ENCODE assay signal across 15 cellular contexts in the genomic region with DNA sequence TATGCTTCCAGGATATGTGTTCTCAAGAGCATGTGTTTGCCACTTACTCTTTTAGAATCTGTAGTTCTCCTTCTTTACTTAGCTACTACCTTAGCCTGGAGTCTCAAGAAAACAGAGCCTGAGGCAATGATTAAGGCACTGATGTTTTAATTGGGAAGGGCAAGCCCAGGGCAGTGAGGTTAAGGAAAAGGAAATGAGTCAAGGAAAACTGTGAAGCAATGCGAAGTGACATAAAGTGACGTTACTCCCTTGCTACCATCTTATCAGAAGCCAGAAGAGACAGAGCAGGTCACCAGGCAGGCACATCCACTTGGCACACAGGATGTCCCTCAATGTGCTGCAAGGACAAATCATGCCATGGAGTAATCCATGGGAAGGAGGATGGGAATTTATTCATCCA.
"Had no signal": no experiment of that assay in that cellular context is flagged by ENCODE, and none has a peak within 500 bp of the region (broad histone marks: within the 10 kb centered on the region; RNA-seq: fewer than 3 reads in every experiment).

No MANE protein-coding gene starts in this region.

- ATAC-seq: gastrocnemius medialis; heart left ventricle; stimulated activated naive B cell treated with anti-CD40 and anti-IgM and Interleukin-4, amounts not matched to agents 10 μg/mL and 1 μg/mL and 100 μg/mL, for 72 hours; upper lobe of right lung had no signal

- H3K4me3 ChIP-seq: gastrocnemius medialis, heart left ventricle, left ventricle myocardium inferior, sigmoid colon, upper lobe of right lung had no signal

- H3K4me1 ChIP-seq: gastrocnemius medialis, heart left ventricle, left ventricle myocardium inferior, sigmoid colon, upper lobe of right lung had no signal

- H3K9me3 Mint-ChIP-seq: activated T-helper 1 cell treated with anti-CD3 and anti-CD28 coated beads, Interleukin-12 subunit alpha, Interleukin-12 subunit beta, Interleukin-2, Interleukin-4 antibody, amounts not matched to agents 30 ng/mL and 10 ng/mL and 1 ng/mL, durations not matched to agents 14 hours and 24 hours and 36 hours had no signal

- H3K27me3 ChIP-seq: gastrocnemius medialis, sigmoid colon had no signal

- H3K27ac Mint-ChIP-seq: activated CD4-positive, alpha-beta memory T cell treated with anti-CD3 and anti-CD28 coated beads for 36 hours; activated naive CD8-positive, alpha-beta T cell treated with anti-CD3 and anti-CD28 coated beads for 36 hours; activated T-helper 1 cell treated with anti-CD3 and anti-CD28 coated beads, Interleukin-12 subunit alpha, Interleukin-12 subunit beta, Interleukin-2, Interleukin-4 antibody, amounts not matched to agents 30 ng/mL and 10 ng/mL and 1 ng/mL, durations not matched to agents 14 hours and 24 hours and 36 hours; stimulated activated naive B cell treated with anti-CD40 and anti-IgM and Interleukin-4, amounts not matched to agents 10 μg/mL and 1 μg/mL and 100 μg/mL, for 72 hours had no signal

- H3K4me1 Mint-ChIP-seq: activated naive CD8-positive, alpha-beta T cell treated with anti-CD3 and anti-CD28 coated beads for 36 hours; stimulated activated naive B cell treated with anti-CD40 and anti-IgM and Interleukin-4, amounts not matched to agents 10 μg/mL and 1 μg/mL and 100 μg/mL, for 72 hours had no signal

- H3K27ac ChIP-seq: gastrocnemius medialis, heart left ventricle, left ventricle myocardium inferior, sigmoid colon, upper lobe of right lung, VCaP had no signal

- H3K36me3 Mint-ChIP-seq: activated naive CD8-positive, alpha-beta T cell treated with anti-CD3 and anti-CD28 coated beads for 36 hours; stimulated activated naive B cell treated with anti-CD40 and anti-IgM and Interleukin-4, amounts not matched to agents 10 μg/mL and 1 μg/mL and 100 μg/mL, for 72 hours had no signal

- H3K36me3 ChIP-seq: gastrocnemius medialis, heart left ventricle, left ventricle myocardium inferior, sigmoid colon, upper lobe of right lung had no signal

- DNase-seq: activated CD4-positive, alpha-beta memory T cell treated with anti-CD3 and anti-CD28 coated beads for 36 hours; activated CD4-positive, alpha-beta T cell treated with anti-CD3 and anti-CD28 coated beads for 1 hour; activated naive CD8-positive, alpha-beta T cell treated with anti-CD3 and anti-CD28 coated beads for 36 hours; activated T-cell treated with anti-CD3 and anti-CD28 coated beads for 4 hours; amniotic stem cell; erythroblast; gastrocnemius medialis; heart left ventricle; left ventricle myocardium inferior; occipital lobe; sigmoid colon; stimulated activated naive B cell treated with anti-CD40 and anti-IgM and Interleukin-4, amounts not matched to agents 10 μg/mL and 1 μg/mL and 100 μg/mL, for 72 hours; upper lobe of right lung had no signal

- H3K9me3 ChIP-seq: gastrocnemius medialis, sigmoid colon, upper lobe of right lung had no signal

- H3K4me3 Mint-ChIP-seq: activated CD4-positive, alpha-beta memory T cell treated with anti-CD3 and anti-CD28 coated beads for 36 hours; activated naive CD8-positive, alpha-beta T cell treated with anti-CD3 and anti-CD28 coated beads for 36 hours; activated T-helper 1 cell treated with anti-CD3 and anti-CD28 coated beads, Interleukin-12 subunit alpha, Interleukin-12 subunit beta, Interleukin-2, Interleukin-4 antibody, amounts not matched to agents 30 ng/mL and 10 ng/mL and 1 ng/mL, durations not matched to agents 14 hours and 24 hours and 36 hours; stimulated activated naive B cell treated with anti-CD40 and anti-IgM and Interleukin-4, amounts not matched to agents 10 μg/mL and 1 μg/mL and 100 μg/mL, for 72 hours had no signal
